ENCODE assay signal across 28 cellular contexts in the genomic region with DNA sequence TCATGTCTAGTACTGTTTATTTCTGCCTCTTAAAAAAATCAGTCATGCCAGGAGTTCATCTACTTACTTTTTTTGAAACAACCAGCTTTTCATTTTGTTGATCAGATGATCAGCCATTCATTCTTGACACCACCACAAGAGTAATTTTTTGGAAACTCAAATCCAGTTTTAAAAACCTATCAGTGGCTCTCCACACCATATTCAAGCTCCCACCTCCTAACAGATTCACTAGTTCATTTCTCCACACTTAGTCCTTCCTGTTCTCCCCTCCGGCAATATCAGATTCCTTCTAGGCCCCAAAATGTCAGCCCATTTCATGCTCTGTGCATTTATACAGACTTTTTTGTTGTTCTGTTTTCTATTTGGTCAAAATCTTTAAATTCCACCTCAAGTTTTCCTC.
"Had no signal": no experiment of that assay in that cellular context is flagged by ENCODE, and none has a peak within 500 bp of the region (broad histone marks: within the 10 kb centered on the region; RNA-seq: fewer than 3 reads in every experiment).

No MANE protein-coding gene starts in this region.

- H3K27ac ChIP-seq: ascending aorta, breast epithelium, cardiac muscle cell, colonic mucosa, epithelial cell of prostate, esophagus squamous epithelium had no signal

- DNase-seq: activated CD4-positive, alpha-beta memory T cell treated with anti-CD3 and anti-CD28 coated beads for 36 hours; activated CD4-positive, alpha-beta T cell treated with anti-CD3 and anti-CD28 coated beads for 36 hours; activated CD4-positive, alpha-beta T cell treated with anti-CD3 and anti-CD28 coated beads, Interleukin-2, amount 10 ng/mL, durations not matched to agents 24 days and 14 days; activated CD4-positive, CD25-positive, alpha-beta regulatory T cell; activated CD4-positive, CD25-positive, alpha-beta regulatory T cell treated with anti-CD3 and anti-CD28 coated beads, Interleukin-2, amount 50 U/mL, for 72 hours; activated CD8-positive, alpha-beta memory T cell treated with anti-CD3 and anti-CD28 coated beads, Interleukin-2, amount 10 ng/mL, durations not matched to agents 7 days and 5 days; activated CD8-positive, alpha-beta memory T cell treated with anti-CD3 and anti-CD28 coated beads, Interleukin-2, amount 50 U/mL, for 4 hours; activated CD8-positive, alpha-beta T cell treated with anti-CD3 and anti-CD28 coated beads, Interleukin-2, amount 10 ng/mL, durations not matched to agents 7 days and 5 days; activated effector memory CD4-positive, alpha-beta T cell treated with anti-CD3 and anti-CD28 coated beads, Interleukin-2, amount 50 U/mL, for 16 hours; activated naive CD4-positive, alpha-beta T cell treated with anti-CD3 and anti-CD28 coated beads for 36 hours; activated naive CD8-positive, alpha-beta T cell treated with anti-CD3 and anti-CD28 coated beads for 36 hours; activated naive CD8-positive, alpha-beta T cell treated with anti-CD3 and anti-CD28 coated beads, Interleukin-2, amount 50 U/mL, for 24 hours; activated T-cell treated with anti-CD3 and anti-CD28 coated beads, Interleukin-2, amount 50 U/mL, for 1 hour; activated T-cell treated with anti-CD3 and anti-CD28 coated beads, Interleukin-2, amount 50 U/mL, for 48 hours; adrenal gland; amygdala; central memory CD4-positive, alpha-beta T cell; cerebellar nuclear complex; colonic mucosa; effector CD8-positive, alpha-beta T cell; esophagus squamous epithelium; glutamatergic neuron; heart left ventricle; T-helper 2 cell had no signal

- H3K36me3 ChIP-seq: adrenal gland, ascending aorta, breast epithelium, cardiac muscle cell, colonic mucosa, esophagus squamous epithelium, heart left ventricle had no signal

- H3K4me1 ChIP-seq: breast epithelium, colonic mucosa had no signal

- H3K4me3 ChIP-seq: adrenal gland, ascending aorta, breast epithelium, cardiac muscle cell, colonic mucosa, esophagus squamous epithelium, heart left ventricle had no signal

- ATAC-seq: activated CD4-positive, alpha-beta T cell treated with anti-CD3 and anti-CD28 coated beads for 36 hours; activated CD8-positive, alpha-beta memory T cell treated with anti-CD3 and anti-CD28 coated beads, Interleukin-2, amount 10 ng/mL, durations not matched to agents 7 days and 5 days; activated CD8-positive, alpha-beta T cell treated with anti-CD3 and anti-CD28 coated beads, Interleukin-2, amount 10 ng/mL, durations not matched to agents 7 days and 5 days; activated naive CD8-positive, alpha-beta T cell treated with anti-CD3 and anti-CD28 coated beads, Interleukin-2, amount 50 U/mL, for 24 hours; heart left ventricle had no signal

- H3K27me3 ChIP-seq: adrenal gland, ascending aorta, breast epithelium, cardiac muscle cell, colonic mucosa, esophagus squamous epithelium, heart left ventricle had no signal

- H3K9me3 ChIP-seq: adrenal gland, ascending aorta, breast epithelium, colonic mucosa, esophagus squamous epithelium, heart left ventricle had no signal
